ENCODE assay signal across 11 cellular contexts in genomic region chr4:24793219-24794005, GRCh38. TPM values are rescaled to one million over a fixed set of nuclear protein-coding genes. Genes with fewer than 3 reads are reported as not detected.
DNase-seq lines count a peak whose midpoint lies in the region; ATAC-seq, FAIRE-seq and TF ChIP-seq lines count a peak whose summit lies in the region.
"Had no signal": no experiment of that assay in that cellular context is flagged by ENCODE, and none has a peak within 500 bp of the region (broad histone marks: within the 10 kb centered on the region; RNA-seq: fewer than 3 reads in every experiment).

No MANE protein-coding gene starts in this region.

- peak overlapping the region; percentile 64 for H3K27ac Mint-ChIP-seq in dendritic cell treated with granulocyte-macrophage colony-stimulating factor and Interleukin-4, amounts not matched to agents 40 ng/mL and 50 ng/mL, for 4 days
- H3K27ac Mint-ChIP-seq in osteocyte (ENCODE audit: unreplicated experiment) (no peak overlapping the region), T-helper 17 cell (no peak overlapping the region)
- H3K27ac Mint-ChIP-seq: activated naive CD4-positive, alpha-beta T cell treated with anti-CD3 and anti-CD28 coated beads, Interleukin-2, amount 50 U/mL, for 24 hours; T-helper 1 cell treated with Interleukin-12 subunit alpha and Interleukin-12 subunit beta and Interleukin-4 antibody, amounts not matched to agents 30 μg/mL and 1 μg/mL, for 36 hours had no signal

- no peak overlapping the region for H2BK15ac ChIP-seq in neuronal stem cell (ENCODE audit: low read length)

- H3K9me3 ChIP-seq in T-helper 17 cell (ENCODE audit: control insufficient read depth, low read length, poor library complexity, severe bottlenecking) = no peaks in the 10 kb centered on the region
- no peaks in the 10 kb centered on the region for H3K9me3 ChIP-seq in SJCRH30 (replicated peaks)
- H3K9me3 ChIP-seq in neuronal stem cell (replicated peaks in 1 of 2; ENCODE audit: control insufficient read depth in 2 of 2, insufficient read depth in 1 of 2, low read depth in 1 of 2, low read length in 2 of 2) = no peaks in the 10 kb centered on the region

- H3K27me3 Mint-ChIP-seq in dendritic cell treated with granulocyte-macrophage colony-stimulating factor and Interleukin-4, amounts not matched to agents 40 ng/mL and 50 ng/mL, for 4 days = peaks cover 34% of the 10 kb centered on the region
- no peaks in the 10 kb centered on the region for H3K27me3 Mint-ChIP-seq in osteocyte (ENCODE audit: unreplicated experiment)
- H3K27me3 Mint-ChIP-seq in T-helper 17 cell = peaks cover 28% of the 10 kb centered on the region

- H2AFZ ChIP-seq in neuronal stem cell (ENCODE audit: low read length) = no peak overlapping the region

- no peak overlapping the region for H3K9ac ChIP-seq in neuronal stem cell (ENCODE audit: low read depth, low read length, poor library complexity)

- H3K18ac ChIP-seq in neuronal stem cell (ENCODE audit: low read length) = no peak overlapping the region

- ATAC-seq in T-helper 17 cell = no peak

- H3K36me3 ChIP-seq in SJCRH30 (no peaks in the 10 kb centered on the region), neuronal stem cell (replicated peaks in 1 of 2; ENCODE audit: control insufficient read depth in 2 of 2, insufficient read depth in 2 of 2, low read length in 2 of 2) (no peaks in the 10 kb centered on the region)

- H3K14ac ChIP-seq in neuronal stem cell (ENCODE audit: low read length) = no peak overlapping the region

- peak; percentile 30 for TF ChIP-seq CTCF in osteocyte (IDR thresholded peaks at IDR 0.05)

- H2BK120ac ChIP-seq in neuronal stem cell (ENCODE audit: low read depth, low read length) = no peak overlapping the region

- H2AK5ac ChIP-seq in neuronal stem cell (ENCODE audit: low read depth, low read length) = no peak overlapping the region

- H3K4me1 Mint-ChIP-seq in dendritic cell treated with granulocyte-macrophage colony-stimulating factor and Interleukin-4, amounts not matched to agents 40 ng/mL and 50 ng/mL, for 4 days (ENCODE audit: low read depth) = peaks cover 33% of the 10 kb centered on the region
- peaks cover 20% of the 10 kb centered on the region for H3K4me1 Mint-ChIP-seq in osteocyte (ENCODE audit: unreplicated experiment)
- H3K4me1 Mint-ChIP-seq in T-helper 17 cell = peaks cover 2% of the 10 kb centered on the region
- H3K4me1 Mint-ChIP-seq: activated naive CD4-positive, alpha-beta T cell treated with anti-CD3 and anti-CD28 coated beads, Interleukin-2, amount 50 U/mL, for 24 hours had no signal

- peaks cover 8% of the 10 kb centered on the region for H3K9me3 Mint-ChIP-seq in dendritic cell treated with granulocyte-macrophage colony-stimulating factor and Interleukin-4, amounts not matched to agents 40 ng/mL and 50 ng/mL, for 4 days
- peaks cover 7% of the 10 kb centered on the region for H3K9me3 Mint-ChIP-seq in osteocyte (ENCODE audit: unreplicated experiment)

- no peaks in the 10 kb centered on the region for H3K4me1 ChIP-seq in SJCRH30
- H3K4me1 ChIP-seq in neuronal stem cell (ENCODE audit: control insufficient read depth in 2 of 2, insufficient read depth in 1 of 2, low read depth in 1 of 2, low read length in 2 of 2) = peaks cover 7 to 8% of the 10 kb centered on the region in 2 donors

- no peak overlapping the region for H3K4me2 ChIP-seq in neuronal stem cell (ENCODE audit: insufficient read depth, low read length, poor library complexity, severe bottlenecking)

- FAIRE-seq in frontal cortex (lab: Jason Lieb, UNC) = no peak

- H3K4me3 ChIP-seq in SJCRH30 (no peak overlapping the region), neuronal stem cell (ENCODE audit: low read length in 2 of 2) (no peak overlapping the region)

- H3K4me3 Mint-ChIP-seq in dendritic cell treated with granulocyte-macrophage colony-stimulating factor and Interleukin-4, amounts not matched to agents 40 ng/mL and 50 ng/mL, for 4 days = no peak overlapping the region
- H3K4me3 Mint-ChIP-seq in osteocyte (ENCODE audit: unreplicated experiment) (no peak overlapping the region), T-helper 17 cell (no peak overlapping the region)
- H3K4me3 Mint-ChIP-seq: activated naive CD4-positive, alpha-beta T cell treated with anti-CD3 and anti-CD28 coated beads, Interleukin-2, amount 50 U/mL, for 24 hours; T-helper 1 cell treated with Interleukin-12 subunit alpha and Interleukin-12 subunit beta and Interleukin-4 antibody, amounts not matched to agents 30 μg/mL and 1 μg/mL, for 36 hours had no signal

- H3K23ac ChIP-seq in neuronal stem cell (ENCODE audit: low read depth, low read length, poor library complexity) = no peak overlapping the region

- no peak overlapping the region for H4K91ac ChIP-seq in neuronal stem cell (ENCODE audit: low read depth, low read length, poor library complexity)

- no peak overlapping the region for H4K8ac ChIP-seq in neuronal stem cell (ENCODE audit: low read depth, low read length)

- intact Hi-C loops in dendritic cell treated with granulocyte-macrophage colony-stimulating factor and Interleukin-4, amounts not matched to agents 40 ng/mL and 50 ng/mL, for 4 days (cut with micrococcal nuclease) = loop anchor here (10.0 kb wide), 1 partner anchor 191 kb away; no protein-coding TSS in a partner anchor

- H2BK5ac ChIP-seq in neuronal stem cell (ENCODE audit: low read length) = no peak overlapping the region

- H3K4ac ChIP-seq in neuronal stem cell (ENCODE audit: low read length) = no peak overlapping the region

- no peak overlapping the region for H3K27ac ChIP-seq in SJCRH30
- no peak overlapping the region for H3K27ac ChIP-seq in neuronal stem cell (replicated peaks; ENCODE audit: low read length)

- no peaks in the 10 kb centered on the region for H3K27me3 ChIP-seq in SJCRH30
- peaks cover 0 to 21% (median 6%) of the 10 kb centered on the region in 3 experiments for H3K27me3 ChIP-seq in neuronal stem cell (ENCODE audit: control insufficient read depth in 3 of 3, insufficient read depth in 3 of 3, low read depth in 1 of 3, low read length in 3 of 3)

- no CpG with 5 or more reads among the region's 8 CpGs for WGBS in neuronal stem cell (ENCODE audit: extremely low coverage in 2 of 2, insufficient read length in 2 of 2, insufficient replicate concordance in 1 of 2), 2 donors

- no peaks in the 10 kb centered on the region for H3K36me3 Mint-ChIP-seq in dendritic cell treated with granulocyte-macrophage colony-stimulating factor and Interleukin-4, amounts not matched to agents 40 ng/mL and 50 ng/mL, for 4 days (ENCODE audit: low read depth)
- no peaks in the 10 kb centered on the region for H3K36me3 Mint-ChIP-seq in osteocyte (ENCODE audit: unreplicated experiment)
- H3K36me3 Mint-ChIP-seq in T-helper 17 cell (ENCODE audit: low read depth) = no peaks in the 10 kb centered on the region
- H3K36me3 Mint-ChIP-seq: activated naive CD4-positive, alpha-beta T cell treated with anti-CD3 and anti-CD28 coated beads, Interleukin-2, amount 50 U/mL, for 24 hours had no signal

- H3K79me1 ChIP-seq in neuronal stem cell (ENCODE audit: low read depth, low read length) = no peaks in the 10 kb centered on the region

- peak; percentile 60 for DNase-seq in CD1c-positive myeloid dendritic cell (ENCODE audit: extremely low spot score)
- DNase-seq in M059J (ENCODE audit: low read depth) = peak; percentile 50
- DNase-seq in osteocyte (ENCODE audit: extremely low spot score, unreplicated experiment) = peak; percentile 10
- no peak for DNase-seq in T-helper 17 cell
- no peak for DNase-seq in frontal cortex (ENCODE audit: low spot score in 2 of 2)
- no peak for DNase-seq in SJCRH30
- DNase-seq in neuronal stem cell (ENCODE audit: low spot score) = no peak

- no peak overlapping the region for H2BK12ac ChIP-seq in neuronal stem cell (ENCODE audit: low read length)

RNA-seq across cellular contexts. Expression of gene SOD3, which starts 2.0 kb away (rescaled TPM):
- total RNA-seq in M059J (2014; rRNA removed; shearing (Covaris generic)) = 14.6 and 22.7 TPM in 2 replicates
- total RNA-seq in osteocyte (3.4 and 4.5 TPM in 2 replicates), T-helper 17 cell (not detected), frontal cortex (not detected)
- total RNA-seq in SJCRH30 (2014; rRNA removed; shearing (Covaris generic)) = not detected in 2 replicates
- polyA plus RNA-seq in neuronal stem cell (2013, experiment 1 of 2) = 4.6 TPM
- polyA plus RNA-seq in neuronal stem cell (2013, experiment 2 of 2) = 4.4 TPM
- total RNA-seq: LHCN-M2 had no signal

Comparison
In these comparisons a context has a peak if more than half of its experiments do, and no peak if none do; other contexts are left out.
1. DNase-seq: peak in CD1c-positive myeloid dendritic cell (single experiment), M059J (single experiment) and osteocyte (single experiment); none in T-helper 17 cell (0 of 3), frontal cortex (0 of 2), SJCRH30 (0 of 2) and neuronal stem cell (single experiment).